Comparison of ENCODE assay signal across 30 cellular contexts in genomic region chr13:24652346-24652745, GRCh38. TPM values are rescaled to one million over a fixed set of nuclear protein-coding genes. Genes with fewer than 3 reads are reported as not detected.
"Had no signal": no experiment of that assay in that cellular context is flagged by ENCODE, and none has a peak within 500 bp of the region (broad histone marks: within the 10 kb centered on the region; RNA-seq: fewer than 3 reads in every experiment).

No MANE protein-coding gene starts in this region.

- ATAC-seq: activated CD8-positive, alpha-beta memory T cell treated with anti-CD3 and anti-CD28 coated beads, Interleukin-2, amount 10 ng/mL, durations not matched to agents 7 days and 5 days; activated CD8-positive, alpha-beta T cell treated with anti-CD3 and anti-CD28 coated beads for 36 hours; activated naive CD8-positive, alpha-beta T cell treated with anti-CD3 and anti-CD28 coated beads, Interleukin-2, amount 50 U/mL, for 24 hours; body of pancreas; gastrocnemius medialis; psoas muscle; stimulated activated naive CD8-positive, alpha-beta T cell treated with anti-CD3 and anti-CD28 coated beads, Interleukin-15, Interleukin-2, amounts not matched to agents 100 U/mL and 50 U/mL, for 24 hours; T-cell had no signal

- H3K27ac ChIP-seq: body of pancreas, gastrocnemius medialis, psoas muscle, right atrium auricular region, WERI-Rb-1 had no signal

- H3K4me1 ChIP-seq: gastrocnemius medialis, psoas muscle, right atrium auricular region had no signal

- FAIRE-seq: urothelium cell line had no signal

- H3K9me3 ChIP-seq: body of pancreas, esophagus squamous epithelium, gastrocnemius medialis, psoas muscle, right atrium auricular region had no signal

- H3K36me3 ChIP-seq: esophagus squamous epithelium, gastrocnemius medialis, right atrium auricular region, WERI-Rb-1 had no signal

- DNase-seq: activated CD4-positive, alpha-beta T cell treated with anti-CD3 and anti-CD28 coated beads, Interleukin-2, amount 10 ng/mL, durations not matched to agents 7 days and 5 days; activated CD4-positive, CD25-positive, alpha-beta regulatory T cell treated with anti-CD3 and anti-CD28 coated beads, Interleukin-2, amount 50 U/mL, for 72 hours; activated CD8-positive, alpha-beta memory T cell treated with anti-CD3 and anti-CD28 coated beads, Interleukin-2, amount 10 ng/mL, durations not matched to agents 7 days and 5 days; activated CD8-positive, alpha-beta T cell treated with anti-CD3 and anti-CD28 coated beads for 36 hours; activated gamma-delta T cell; activated naive CD4-positive, alpha-beta T cell treated with anti-CD3 and anti-CD28 coated beads, Interleukin-2, amount 50 U/mL, for 16 hours; activated naive CD8-positive, alpha-beta T cell treated with anti-CD3 and anti-CD28 coated beads, Interleukin-2, amount 50 U/mL, for 24 hours; activated T-cell treated with anti-CD3 and anti-CD28 coated beads for 4 hours; anterior cingulate cortex; body of pancreas; caudate nucleus; effector memory CD4-positive, alpha-beta T cell; esophagus squamous epithelium; gastrocnemius medialis; hypothalamus; midbrain; psoas muscle; stimulated activated CD4-positive, alpha-beta T cell treated with anti-CD3 and anti-CD28 coated beads, Interleukin-12 subunit alpha, Interleukin-12 subunit beta, amount 100 ng/mL, for 4 hours; stimulated activated CD4-positive, alpha-beta T cell treated with anti-CD3 and anti-CD28 coated beads, Interleukin-4, amount 100 ng/mL, for 4 hours; stimulated activated naive CD8-positive, alpha-beta T cell treated with anti-CD3 and anti-CD28 coated beads, Interleukin-15, Interleukin-2, amounts not matched to agents 100 U/mL and 50 U/mL, for 24 hours; T-cell; WERI-Rb-1 had no signal

- H3K27me3 ChIP-seq: body of pancreas, esophagus squamous epithelium, gastrocnemius medialis, right atrium auricular region had no signal

- H3K4me3 ChIP-seq: body of pancreas, esophagus squamous epithelium, gastrocnemius medialis, psoas muscle, right atrium auricular region had no signal

RNA-seq across cellular contexts. Expression of gene ATP12A, which starts 27.9 kb away (rescaled TPM):
- total RNA-seq: dermis microvascular lymphatic vessel endothelial cell, gastrocnemius medialis, myocyte, omental fat pad, psoas muscle, right atrium auricular region, skeletal muscle tissue, subcutaneous adipose tissue, T-cell had no signal
- polyA plus RNA-seq: liver, psoas muscle had no signal
